In genomic region chr9:136182850-136183422, GRCh38 we compare ENCODE assay signal across 34 cellular contexts. TPM values are rescaled to one million over a fixed set of nuclear protein-coding genes. Genes with fewer than 3 reads are reported as not detected.
"Had no signal": no experiment of that assay in that cellular context is flagged by ENCODE, and none has a peak within 500 bp of the region (broad histone marks: within the 10 kb centered on the region; RNA-seq: fewer than 3 reads in every experiment).

No MANE protein-coding gene starts in this region.

- ATAC-seq: activated CD4-positive, alpha-beta T cell treated with anti-CD3 and anti-CD28 coated beads for 36 hours; activated CD4-positive, CD25-positive, alpha-beta regulatory T cell treated with anti-CD3 and anti-CD28 coated beads, Interleukin-2, amount 50 U/mL, for 24 hours; activated naive CD8-positive, alpha-beta T cell treated with anti-CD3 and anti-CD28 coated beads, Interleukin-2, amount 50 U/mL, for 24 hours; Panc1; SK-N-SH treated with all-trans-retinoic acid at 6 μM for 48 hours had no signal

- H3K4me3 ChIP-seq: SJSA1 had no signal

- H3K4me3 Mint-ChIP-seq: activated CD4-positive, alpha-beta T cell treated with anti-CD3 and anti-CD28 coated beads, Interleukin-2, amount 10 ng/mL, durations not matched to agents 7 days and 5 days; activated naive CD4-positive, alpha-beta T cell treated with anti-CD3 and anti-CD28 coated beads, Interleukin-2, amount 10 ng/mL, durations not matched to agents 7 days and 5 days; activated naive CD8-positive, alpha-beta T cell; activated naive CD8-positive, alpha-beta T cell treated with anti-CD3 and anti-CD28 coated beads, Interleukin-2, amount 50 U/mL, for 24 hours; brain had no signal

- H3K4me1 Mint-ChIP-seq: activated CD4-positive, alpha-beta T cell treated with anti-CD3 and anti-CD28 coated beads for 36 hours; activated CD4-positive, alpha-beta T cell treated with anti-CD3 and anti-CD28 coated beads, Interleukin-2, amount 10 ng/mL, durations not matched to agents 7 days and 5 days; activated naive CD4-positive, alpha-beta T cell treated with anti-CD3 and anti-CD28 coated beads, Interleukin-2, amount 10 ng/mL, durations not matched to agents 7 days and 5 days; activated naive CD8-positive, alpha-beta T cell treated with anti-CD3 and anti-CD28 coated beads, Interleukin-2, amount 50 U/mL, for 24 hours had no signal

- DNase-seq: activated CD4-positive, alpha-beta T cell treated with anti-CD3 and anti-CD28 coated beads for 36 hours; activated CD4-positive, alpha-beta T cell treated with anti-CD3 and anti-CD28 coated beads, Interleukin-2, amount 10 ng/mL, durations not matched to agents 7 days and 5 days; activated CD4-positive, alpha-beta T cell treated with anti-CD3 and anti-CD28 coated beads, Interleukin-2, amount 50 U/mL, for 48 hours; activated CD8-positive, alpha-beta memory T cell treated with anti-CD3 and anti-CD28 coated beads, Interleukin-2, amount 50 U/mL, for 4 hours; activated effector memory CD4-positive, alpha-beta T cell treated with Interleukin-2 at 50 U/mL for 16 hours; activated naive CD4-positive, alpha-beta T cell treated with anti-CD3 and anti-CD28 coated beads, Interleukin-2, amount 10 ng/mL, durations not matched to agents 7 days and 5 days; activated naive CD8-positive, alpha-beta T cell treated with anti-CD3 and anti-CD28 coated beads, Interleukin-2, amount 50 U/mL, for 24 hours; activated T-cell treated with anti-CD3 and anti-CD28 coated beads for 4 hours; activated T-cell treated with anti-CD3 and anti-CD28 coated beads, Interleukin-2, amount 50 U/mL, for 48 hours; anterior cingulate cortex; central memory CD4-positive, alpha-beta T cell; Karpas-422; KBM-7; NCI-H1105; NCI-H1417 treated with DMSO at 0.1 percent for 48 hours; NCI-H187 treated with DMSO at 0.1 percent for 48 hours; NCI-H2081 treated with DMSO at 0.1 percent for 48 hours; NCI-H226; NCI-H446 treated with DMSO at 0.1 percent for 48 hours; NCI-H524 treated with DMSO at 0.1 percent for 48 hours; SHP77 treated with DMSO at 0.1 percent for 48 hours; SW 1271; T-helper 1 cell; T-helper 2 cell; T-helper 9 cell had no signal

- H3K4me1 ChIP-seq: SJSA1 had no signal

- H3K36me3 Mint-ChIP-seq: activated naive CD4-positive, alpha-beta T cell treated with anti-CD3 and anti-CD28 coated beads, Interleukin-2, amount 10 ng/mL, durations not matched to agents 7 days and 5 days; activated naive CD8-positive, alpha-beta T cell; brain had no signal

- H3K36me3 ChIP-seq: SJSA1 had no signal

- H3K9me3 Mint-ChIP-seq: activated CD4-positive, alpha-beta T cell treated with anti-CD3 and anti-CD28 coated beads, Interleukin-2, amount 10 ng/mL, durations not matched to agents 7 days and 5 days; activated naive CD4-positive, alpha-beta T cell treated with anti-CD3 and anti-CD28 coated beads, Interleukin-2, amount 10 ng/mL, durations not matched to agents 7 days and 5 days; activated naive CD8-positive, alpha-beta T cell treated with anti-CD3 and anti-CD28 coated beads, Interleukin-2, amount 50 U/mL, for 24 hours; brain had no signal

- FAIRE-seq: bronchial epithelial cell had no signal

- H3K9me3 ChIP-seq: SJSA1 had no signal

- H3K27me3 Mint-ChIP-seq: activated CD4-positive, alpha-beta T cell treated with anti-CD3 and anti-CD28 coated beads, Interleukin-2, amount 10 ng/mL, durations not matched to agents 7 days and 5 days had no signal

- H3K27ac ChIP-seq: SJSA1, VCaP had no signal

RNA-seq across cellular contexts. Expression of gene LHX3, which starts 22.0 kb away (rescaled TPM):
- total RNA-seq: activated CD4-positive, alpha-beta T cell treated with anti-CD3 and anti-CD28 coated beads for 36 hours; activated CD4-positive, alpha-beta T cell treated with anti-CD3 and anti-CD28 coated beads, Interleukin-2, amount 10 ng/mL, durations not matched to agents 7 days and 5 days; bronchial epithelial cell; RPMI7951; SJSA1 had no signal
